Comparison of ENCODE assay signal across 1 cellular context in genomic region chr13:27783111-27783510, GRCh38.
TF ChIP-seq lines count a peak whose summit lies in the region.

No MANE protein-coding gene starts in this region.

TF ChIP-seq in HEK293, 187 proteins besides CTCF, POLR2A, EP300 and RAD21 (continued from another document):
- no peak for TF ChIP-seq ZSCAN18 (tag by site-specific recombination; IDR thresholded peaks at IDR 0.05)
- no peak for TF ChIP-seq PRDM6 (tag by site-specific recombination; IDR thresholded peaks at IDR 0.05)
- TF ChIP-seq ZNF626 (tag by site-specific recombination; IDR thresholded peaks at IDR 0.05), result no peak
- TF ChIP-seq ZNF518A (tag by site-specific recombination; conservative IDR thresholded peaks at IDR 0.05; ENCODE audit: low read depth), result no peak
- no peak for TF ChIP-seq ZNF768 (tag by site-specific recombination; IDR thresholded peaks at IDR 0.05)
- no peak for TF ChIP-seq SCRT1 (tag by site-specific recombination; IDR thresholded peaks at IDR 0.05; ENCODE audit: borderline replicate concordance)
- no peak for TF ChIP-seq ZNF311 (tag by site-specific recombination; IDR thresholded peaks at IDR 0.05; ENCODE audit: borderline replicate concordance)
